In genomic region chrX:154356596-154356995, GRCh38 we compare ENCODE assay signal across 30 cellular contexts. TPM values are rescaled to one million over a fixed set of nuclear protein-coding genes. Genes with fewer than 3 reads are reported as not detected.
DNase-seq lines count a peak whose midpoint lies in the region; ATAC-seq, FAIRE-seq and TF ChIP-seq lines count a peak whose summit lies in the region.
"Had no signal": no experiment of that assay in that cellular context is flagged by ENCODE, and none has a peak within 500 bp of the region (broad histone marks: within the 10 kb centered on the region; RNA-seq: fewer than 3 reads in every experiment).

No MANE protein-coding gene starts in this region.

- peaks cover 6% of the 10 kb centered on the region for H3F3A ChIP-seq in GM23338 (replicated peaks; ENCODE audit: low read depth)

- peaks cover 21% of the 10 kb centered on the region for H3K36me3 ChIP-seq in GM23338 (ENCODE audit: insufficient read depth)
- peaks cover 98% of the 10 kb centered on the region; the same call in 2 of the 3 replicates for H3K36me3 ChIP-seq in K562 (ENCODE audit: control insufficient read depth, insufficient read depth, low read length)
- H3K36me3 ChIP-seq in rectal smooth muscle tissue (ENCODE audit: control insufficient read depth, insufficient read depth, low read length): peaks cover 55% of the 10 kb centered on the region

- H3K27me3 ChIP-seq in CD4-positive, alpha-beta T cell (ENCODE audit: control insufficient read depth, insufficient read depth, low read length): no peaks in the 10 kb centered on the region
- H3K27me3 ChIP-seq in GM23338 (ENCODE audit: insufficient read depth) (no peaks in the 10 kb centered on the region), K562 (ENCODE audit: control insufficient read depth in 2 of 2, insufficient read depth in 2 of 2, low read length in 2 of 2) (no peaks in the 10 kb centered on the region), rectal smooth muscle tissue (ENCODE audit: control insufficient read depth, insufficient read depth, low read length) (no peaks in the 10 kb centered on the region)
- H3K27me3 ChIP-seq: MG63, SJSA1, thyroid gland had no signal

- BruUV-seq in K562 (replicated peaks; lab: Mats Ljungman, UMichigan): no TSS peak

- TF ChIP-seq RAD21 in K562 (CRISPR knock-in tag; conservative IDR thresholded peaks at IDR 0.05 in 1 of 2, IDR thresholded peaks at IDR 0.05 in 1 of 2): no peak

- H2AFZ ChIP-seq in GM23338 (no peak overlapping the region), K562 (ENCODE audit: low read depth, low read length) (no peak overlapping the region)

- H3K4me1 ChIP-seq in GM23338 (ENCODE audit: insufficient read depth) (no peaks in the 10 kb centered on the region), K562 (replicated peaks in 1 of 2; ENCODE audit: control insufficient read depth in 2 of 2, insufficient read depth in 2 of 2, low read length in 2 of 2) (peaks cover 0 to 22% of the 10 kb centered on the region in 2 experiments; a peak in 1 of 5 replicates), rectal smooth muscle tissue (ENCODE audit: control insufficient read depth, insufficient read depth, low read length) (no peaks in the 10 kb centered on the region)
- H3K4me1 ChIP-seq: Caco-2, thyroid gland had no signal

- no peaks in the 10 kb centered on the region for H3K9me3 Mint-ChIP-seq in CD4-positive, alpha-beta T cell
- H3K9me3 Mint-ChIP-seq in GM23338: no peaks in the 10 kb centered on the region; the same call in 2 of the 3 replicates
- H3K9me3 Mint-ChIP-seq in activated naive CD4-positive, alpha-beta T cell treated with anti-CD3 and anti-CD28 coated beads for 36 hours: no peaks in the 10 kb centered on the region
- H3K9me3 Mint-ChIP-seq: activated T-cell treated with anti-CD3 and anti-CD28 coated beads, Interleukin-2, amount 50 U/mL, for 72 hours had no signal

- 0 out of 2 replicates have a peak, but pooled peaks cover under 1% of the 10 kb centered on the region for H3K79me2 ChIP-seq in GM23338 (replicated peaks; ENCODE audit: insufficient read depth)
- H3K79me2 ChIP-seq in K562 (ENCODE audit: control insufficient read depth, insufficient read depth, low read length): no peaks in the 10 kb centered on the region

- H3K27me3 Mint-ChIP-seq in CD4-positive, alpha-beta T cell: no peaks in the 10 kb centered on the region
- peaks cover 5% of the 10 kb centered on the region for H3K27me3 Mint-ChIP-seq in GM23338 (ENCODE audit: insufficient read depth, low read depth, poor library complexity)
- no peaks in the 10 kb centered on the region for H3K27me3 Mint-ChIP-seq in activated naive CD4-positive, alpha-beta T cell treated with anti-CD3 and anti-CD28 coated beads for 36 hours (ENCODE audit: low read depth)

- H3K4me2 ChIP-seq in GM23338 (no peak overlapping the region), K562 (ENCODE audit: insufficient read depth, low read length) (no peak overlapping the region)
- H3K4me2 ChIP-seq: BLaER1 treated with 17β-estradiol and CSF1 and Interleukin-3, amounts not matched to agents 10 nM and 100 nM had no signal

- FAIRE-seq in K562 (lab: Jason Lieb, UNC): no peak
- FAIRE-seq: bronchial epithelial cell, colon, HTR-8/SVneo, RCC 7860 had no signal

- H3K4me1 Mint-ChIP-seq in CD4-positive, alpha-beta T cell (ENCODE audit: low read depth): peaks cover 4% of the 10 kb centered on the region
- no peaks in the 10 kb centered on the region; the same call in 2 of the 3 replicates for H3K4me1 Mint-ChIP-seq in GM23338
- peaks cover 12% of the 10 kb centered on the region for H3K4me1 Mint-ChIP-seq in activated naive CD4-positive, alpha-beta T cell treated with anti-CD3 and anti-CD28 coated beads for 36 hours (ENCODE audit: low read depth)

- in situ Hi-C loops in K562 (cut with MboI): no loop called here

- CTCF ChIA-PET in CD4-positive, alpha-beta T cell (lab: Charles Lee): no interaction called here
- CTCF ChIA-PET in K562 (lab: Yijun Ruan, JAX; ENCODE audit: low intra/inter-chr PET ratio): no interaction called here
- CTCF ChIA-PET in activated naive CD4-positive, alpha-beta T cell treated with anti-CD3 and anti-CD28 coated beads for 36 hours (lab: Charles Lee): no interaction called here

- no peaks in the 10 kb centered on the region for H3K9me1 ChIP-seq in K562 (ENCODE audit: control insufficient read depth, insufficient read depth, low read length)

- no peak overlapping the region for H3K4me3 Mint-ChIP-seq in CD4-positive, alpha-beta T cell
- no peak overlapping the region for H3K4me3 Mint-ChIP-seq in GM23338
- no peak overlapping the region for H3K4me3 Mint-ChIP-seq in activated naive CD4-positive, alpha-beta T cell treated with anti-CD3 and anti-CD28 coated beads for 36 hours
- H3K4me3 Mint-ChIP-seq: activated T-cell treated with anti-CD3 and anti-CD28 coated beads, Interleukin-2, amount 50 U/mL, for 72 hours had no signal

- no peak overlapping the region for H3K9ac ChIP-seq in K562 (ENCODE audit: insufficient read depth in 1 of 2, low read depth in 2 of 2, low read length in 2 of 2)
- H3K9ac ChIP-seq in rectal smooth muscle tissue (ENCODE audit: low read length): no peak overlapping the region
- H3K9ac ChIP-seq: BLaER1 treated with 17β-estradiol and CSF1 and Interleukin-3, amounts not matched to agents 10 nM and 100 nM had no signal

- no peak for TF ChIP-seq POLR2A in K562 (conservative IDR thresholded peaks at IDR 0.05)

- DNase-seq in CD4-positive, alpha-beta T cell: no peak
- no peak for DNase-seq in GM23338 (ENCODE audit: low spot score)
- no peak for DNase-seq in K562 (ENCODE audit: extremely low read depth in 1 of 4, low spot score in 3 of 4)
- no peak for DNase-seq in SKM-1 (lab: John Stamatoyannopoulos, UW; ENCODE audit: unreplicated experiment)
- DNase-seq in posterior cingulate gyrus: no peak
- DNase-seq in activated naive CD4-positive, alpha-beta T cell treated with anti-CD3 and anti-CD28 coated beads for 36 hours: no peak
- DNase-seq: activated CD4-positive, CD25-positive, alpha-beta regulatory T cell treated with anti-CD3 and anti-CD28 coated beads, Interleukin-2, amount 50 U/mL, for 72 hours; activated naive CD4-positive, alpha-beta T cell treated with Interleukin-2 at 50 U/mL for 16 hours; activated T-cell treated with anti-CD3 and anti-CD28 coated beads, Interleukin-2, amount 50 U/mL, for 72 hours; amygdala; Caco-2; effector memory CD4-positive, alpha-beta T cell; head of caudate nucleus; KG1; kidney glomerular epithelial cell; MG63; NCI-H1105 treated with DMSO at 0.1 percent for 48 hours; NCI-H2029; NCI-H2227 treated with DMSO at 0.1 percent for 48 hours; NCI-H69; stimulated activated naive CD4-positive, alpha-beta T cell; thyroid gland had no signal

- no peak for TF ChIP-seq CTCF in CD4-positive, alpha-beta T cell (IDR thresholded peaks at IDR 0.05)
- TF ChIP-seq CTCF in GM23338 (conservative IDR thresholded peaks at IDR 0.05; ENCODE audit: low read depth in 2 of 2): no peak
- no peak for TF ChIP-seq CTCF in K562 (IDR thresholded peaks at IDR 0.05 in 2 of 3, conservative IDR thresholded peaks at IDR 0.05 in 1 of 3; ENCODE audit: insufficient read depth in 2 of 3, low read depth in 1 of 3, low read length in 3 of 3)

- no peak for ATAC-seq in CD4-positive, alpha-beta T cell (ENCODE audit: poor library complexity)
- ATAC-seq in GM23338 (no peak), K562 (no peak)
- ATAC-seq: activated T-cell treated with anti-CD3 and anti-CD28 coated beads, Interleukin-2, amount 50 U/mL, for 72 hours; sciatic nerve had no signal

- H3K9me2 ChIP-seq in GM23338 (ENCODE audit: insufficient read depth): no peaks in the 10 kb centered on the region

- H3K4me3 ChIP-seq in GM23338: no peak overlapping the region
- H3K4me3 ChIP-seq in K562: no peak overlapping the region
- no peak overlapping the region for H3K4me3 ChIP-seq in rectal smooth muscle tissue (ENCODE audit: low read length)
- H3K4me3 ChIP-seq: BLaER1 treated with 17β-estradiol and CSF1 and Interleukin-3, amounts not matched to agents 10 nM and 100 nM; MG63; SJSA1; thyroid gland had no signal

- H3K27ac ChIP-seq in CD4-positive, alpha-beta T cell (ENCODE audit: low read depth, low read length): no peak overlapping the region
- no peak overlapping the region for H3K27ac ChIP-seq in GM23338 (ENCODE audit: low read depth)
- no peak overlapping the region for H3K27ac ChIP-seq in K562 (ENCODE audit: extremely low read depth, low read depth, low read length)
- peak overlapping the region; percentile 72 for H3K27ac ChIP-seq in rectal smooth muscle tissue (ENCODE audit: low read depth, low read length)
- H3K27ac ChIP-seq: BLaER1 treated with 17β-estradiol and CSF1 and Interleukin-3, amounts not matched to agents 10 nM and 100 nM; SJSA1; thyroid gland had no signal

- H3K9me3 ChIP-seq in CD4-positive, alpha-beta T cell (ENCODE audit: control insufficient read depth, low read length): no peaks in the 10 kb centered on the region
- H3K9me3 ChIP-seq in K562 (replicated peaks; ENCODE audit: control insufficient read depth, insufficient read depth, low read depth, low read length): no peaks in the 10 kb centered on the region
- H3K9me3 ChIP-seq: Caco-2, MG63, SJSA1, thyroid gland had no signal

- H3K36me3 Mint-ChIP-seq in CD4-positive, alpha-beta T cell (ENCODE audit: low read depth): peaks cover 66% of the 10 kb centered on the region
- peaks cover 72% of the 10 kb centered on the region for H3K36me3 Mint-ChIP-seq in GM23338 (ENCODE audit: low read depth)
- H3K36me3 Mint-ChIP-seq in activated naive CD4-positive, alpha-beta T cell treated with anti-CD3 and anti-CD28 coated beads for 36 hours (ENCODE audit: low read depth): peaks cover 7% of the 10 kb centered on the region

- WGBS in K562 (ENCODE audit: insufficient coverage, low coverage, missing lambda C conversion rate): 94% methylated on average over 3 of the region's 13 CpGs

- peak overlapping the region; percentile 71 for H3K27ac Mint-ChIP-seq in CD4-positive, alpha-beta T cell
- H3K27ac Mint-ChIP-seq in GM23338: peak overlapping the region; percentile 31; the same call in 1 of the 2 replicates
- H3K27ac Mint-ChIP-seq in activated naive CD4-positive, alpha-beta T cell treated with anti-CD3 and anti-CD28 coated beads for 36 hours: no peak overlapping the region
- H3K27ac Mint-ChIP-seq: activated T-cell treated with anti-CD3 and anti-CD28 coated beads, Interleukin-2, amount 50 U/mL, for 72 hours had no signal

- POLR2A ChIA-PET in CD4-positive, alpha-beta T cell (lab: Charles Lee): interaction anchor here (0.9 kb wide), 1 partner anchor 13 kb away, joined by 3 read pairs; no protein-coding TSS in a partner anchor
- POLR2A ChIA-PET in K562 (lab: Yijun Ruan, JAX): interaction anchor here (0.7 to 1.8 kb wide), 3 partner anchors 12 to 453 kb away, joined by 4 to 5 read pairs (median 5); no protein-coding TSS in a partner anchor

- intact Hi-C loops in CD4-positive, alpha-beta T cell (cut with DNase I, micrococcal nuclease): no loop called here
- intact Hi-C loops in K562 (cut with micrococcal nuclease) (no loop called here), posterior cingulate gyrus (cut with DNase I) (no loop called here)
- intact Hi-C loops in activated naive CD4-positive, alpha-beta T cell treated with anti-CD3 and anti-CD28 coated beads for 36 hours (cut with micrococcal nuclease): no loop called here

- no peak for TF ChIP-seq EP300 in K562 (IDR thresholded peaks at IDR 0.05; ENCODE audit: low read length)

- H4K20me1 ChIP-seq in GM23338 (replicated peaks; ENCODE audit: insufficient read depth): no peaks in the 10 kb centered on the region
- H4K20me1 ChIP-seq in K562 (replicated peaks; ENCODE audit: control insufficient read depth, insufficient read depth, low read length): peaks cover 3% of the 10 kb centered on the region; the same call in 1 of the 2 replicates

RNA-seq across cellular contexts. Expression of gene FLNA, which starts 17.8 kb away (rescaled TPM):
- total RNA-seq in CD4-positive, alpha-beta T cell: 1,000 to 10,000 TPM; 1,012 to 1,022 TPM
- total RNA-seq in GM23338 (2014; rRNA removed; shearing (Covaris generic)): 1,228 and 1,445 TPM in 2 replicates
- polyA plus RNA-seq in GM23338 (2016; fragmentation: Nextera tagmentation; extraction: Ambion mirVana) (579 and 629 TPM in 2 replicates), K562 (2011; rRNA removed) (86.6 and 165 TPM in 2 replicates), K562 (2014; fragmentation: Illumina TruSeq; extraction: Trizol) (329 and 438 TPM in 2 replicates), K562 (2014; fragmentation: Nextera tagmentation; extraction: Ambion mirVana) (1 to 10 TPM; 6.2 to 6.8 TPM), K562 (2014; rRNA removed) (226 and 245 TPM in 2 replicates)
- 432 and 1,364 TPM in 2 replicates for total RNA-seq in K562 (2011; cell fraction: chromatin; rRNA removed; ENCODE audit: low replicate concordance)
- total RNA-seq in K562 (2011; cell fraction: nucleolus; rRNA removed): 816 and 818 TPM in 2 replicates
- total RNA-seq in K562 (2011; cell fraction: nucleoplasm; rRNA removed): 362 and 459 TPM in 2 replicates
- total RNA-seq in K562 (2014; rRNA removed) (554 and 803 TPM in 2 replicates), K562 (2014; rRNA removed; fragmentation: Illumina TruSeq; extraction: Trizol) (72.2 and 110 TPM in 2 replicates), K562 (2015; rRNA removed; fragmentation: Illumina TruSeq; extraction: Trizol) (135 and 162 TPM in 2 replicates), K562 (2021) (672 and 735 TPM in 2 replicates)
- polyA plus RNA-seq in K562 (2011; cell fraction: cytosol; rRNA removed): 122 and 183 TPM in 2 replicates
- 624 and 751 TPM in 2 replicates for polyA plus RNA-seq in K562 (2011; cell fraction: nucleus; rRNA removed)
- polyA plus RNA-seq in K562 (2012): 392 and 593 TPM in 2 replicates
- polyA minus RNA-seq in K562 (2011; rRNA and poly(A)+ RNA removed): 249 and 291 TPM in 2 replicates
- 522 and 767 TPM in 2 replicates for polyA minus RNA-seq in K562 (2011; cell fraction: cytosol; rRNA and poly(A)+ RNA removed)
- polyA minus RNA-seq in K562 (2011; cell fraction: nucleus; rRNA and poly(A)+ RNA removed): 248 and 324 TPM in 2 replicates
- total RNA-seq in activated naive CD4-positive, alpha-beta T cell treated with anti-CD3 and anti-CD28 coated beads for 36 hours: 100 to 1,000 TPM; 398 to 404 TPM

RNA-seq across cellular contexts. Expression of gene EMD, which starts 22.5 kb away (rescaled TPM):
- total RNA-seq in CD4-positive, alpha-beta T cell: 100 to 1,000 TPM; 164 to 178 TPM
- 76.0 and 78.6 TPM in 2 replicates for total RNA-seq in GM23338 (2014; rRNA removed; shearing (Covaris generic))
- 74.2 and 78.3 TPM in 2 replicates for polyA plus RNA-seq in GM23338 (2016; fragmentation: Nextera tagmentation; extraction: Ambion mirVana)
- 41.8 and 93.2 TPM in 2 replicates for total RNA-seq in K562 (2011; cell fraction: chromatin; rRNA removed; ENCODE audit: low replicate concordance)
- 88.9 and 97.4 TPM in 2 replicates for total RNA-seq in K562 (2011; cell fraction: nucleolus; rRNA removed)
- 70.5 and 73.6 TPM in 2 replicates for total RNA-seq in K562 (2011; cell fraction: nucleoplasm; rRNA removed)
- total RNA-seq in K562 (2014; rRNA removed): 32.9 and 36.2 TPM in 2 replicates
- 37.5 and 38.3 TPM in 2 replicates for total RNA-seq in K562 (2014; rRNA removed; fragmentation: Illumina TruSeq; extraction: Trizol)
- 61.9 and 67.8 TPM in 2 replicates for total RNA-seq in K562 (2015; rRNA removed; fragmentation: Illumina TruSeq; extraction: Trizol)
- 124 and 135 TPM in 2 replicates for total RNA-seq in K562 (2021)
- 77.4 and 81.2 TPM in 2 replicates for polyA plus RNA-seq in K562 (2011; rRNA removed)
- polyA plus RNA-seq in K562 (2011; cell fraction: cytosol; rRNA removed): 100.0 and 121 TPM in 2 replicates
- polyA plus RNA-seq in K562 (2011; cell fraction: nucleus; rRNA removed): 238 and 242 TPM in 2 replicates
- polyA plus RNA-seq in K562 (2012): 125 and 134 TPM in 2 replicates
- 177 and 206 TPM in 2 replicates for polyA plus RNA-seq in K562 (2014; fragmentation: Illumina TruSeq; extraction: Trizol)
- 1 to 10 TPM; 2.3 to 3.1 TPM for polyA plus RNA-seq in K562 (2014; fragmentation: Nextera tagmentation; extraction: Ambion mirVana)
- polyA plus RNA-seq in K562 (2014; rRNA removed): 86.7 and 110 TPM in 2 replicates
- polyA minus RNA-seq in K562 (2011; rRNA and poly(A)+ RNA removed): 24.0 and 43.3 TPM in 2 replicates
- 51.3 and 57.9 TPM in 2 replicates for polyA minus RNA-seq in K562 (2011; cell fraction: cytosol; rRNA and poly(A)+ RNA removed)
- polyA minus RNA-seq in K562 (2011; cell fraction: nucleus; rRNA and poly(A)+ RNA removed): 28.5 and 40.8 TPM in 2 replicates
- total RNA-seq in activated naive CD4-positive, alpha-beta T cell treated with anti-CD3 and anti-CD28 coated beads for 36 hours: 10 to 100 TPM; 62.7 to 70.0 TPM

RNA-seq across cellular contexts. Expression of gene RPL10, which starts 41.6 kb away (rescaled TPM):
- total RNA-seq in CD4-positive, alpha-beta T cell: 1,000 to 10,000 TPM; 5,036 to 5,204 TPM
- total RNA-seq in GM23338 (2014; rRNA removed; shearing (Covaris generic)): 3,338 and 4,929 TPM in 2 replicates
- polyA plus RNA-seq in GM23338 (2016; fragmentation: Nextera tagmentation; extraction: Ambion mirVana): 1,696 and 1,721 TPM in 2 replicates
- 652 and 1,355 TPM in 2 replicates for total RNA-seq in K562 (2011; cell fraction: chromatin; rRNA removed; ENCODE audit: low replicate concordance)
- 1,356 and 1,561 TPM in 2 replicates for total RNA-seq in K562 (2011; cell fraction: nucleolus; rRNA removed)
- total RNA-seq in K562 (2011; cell fraction: nucleoplasm; rRNA removed): 1,670 and 2,786 TPM in 2 replicates
- 4,111 and 4,705 TPM in 2 replicates for total RNA-seq in K562 (2014; rRNA removed)
- 3,682 and 4,010 TPM in 2 replicates for total RNA-seq in K562 (2014; rRNA removed; fragmentation: Illumina TruSeq; extraction: Trizol)
- total RNA-seq in K562 (2015; rRNA removed; fragmentation: Illumina TruSeq; extraction: Trizol): 3,735 and 3,774 TPM in 2 replicates
- total RNA-seq in K562 (2021): 4,299 and 4,408 TPM in 2 replicates
- polyA plus RNA-seq in K562 (2011; rRNA removed): 5,297 and 6,545 TPM in 2 replicates
- polyA plus RNA-seq in K562 (2011; cell fraction: cytosol; rRNA removed): 7,052 and 10,074 TPM in 2 replicates
- 3,562 and 5,028 TPM in 2 replicates for polyA plus RNA-seq in K562 (2011; cell fraction: nucleus; rRNA removed)
- polyA plus RNA-seq in K562 (2012): 5,208 and 8,851 TPM in 2 replicates
- 6,119 and 7,432 TPM in 2 replicates for polyA plus RNA-seq in K562 (2014; fragmentation: Illumina TruSeq; extraction: Trizol)
- polyA plus RNA-seq in K562 (2014; fragmentation: Nextera tagmentation; extraction: Ambion mirVana): 1,000 to 10,000 TPM; 5,014 to 7,600 TPM
- 6,193 and 7,323 TPM in 2 replicates for polyA plus RNA-seq in K562 (2014; rRNA removed)
- polyA minus RNA-seq in K562 (2011; rRNA and poly(A)+ RNA removed): 1,451 and 1,523 TPM in 2 replicates
- 1,578 and 1,804 TPM in 2 replicates for polyA minus RNA-seq in K562 (2011; cell fraction: cytosol; rRNA and poly(A)+ RNA removed)
- polyA minus RNA-seq in K562 (2011; cell fraction: nucleus; rRNA and poly(A)+ RNA removed): 368 and 622 TPM in 2 replicates
- 1,000 to 10,000 TPM; 3,331 to 3,466 TPM for total RNA-seq in activated naive CD4-positive, alpha-beta T cell treated with anti-CD3 and anti-CD28 coated beads for 36 hours

RNA-seq across cellular contexts. Expression of gene DNASE1L1, which starts 52.5 kb away (rescaled TPM):
- total RNA-seq in CD4-positive, alpha-beta T cell: 10 to 100 TPM; 16.0 to 18.4 TPM
- 16.0 and 16.1 TPM in 2 replicates for total RNA-seq in GM23338 (2014; rRNA removed; shearing (Covaris generic))
- polyA plus RNA-seq in GM23338 (2016; fragmentation: Nextera tagmentation; extraction: Ambion mirVana) (3.3 and 4.1 TPM in 2 replicates), K562 (2011; rRNA removed) (12.6 and 14.8 TPM in 2 replicates), K562 (2014; fragmentation: Illumina TruSeq; extraction: Trizol) (7.9 and 12.9 TPM in 2 replicates), K562 (2014; fragmentation: Nextera tagmentation; extraction: Ambion mirVana) (under 1 TPM; 0.73 to 0.74 TPM), K562 (2014; rRNA removed) (11.6 and 16.4 TPM in 2 replicates)
- 14.4 and 29.9 TPM in 2 replicates for total RNA-seq in K562 (2011; cell fraction: chromatin; rRNA removed; ENCODE audit: low replicate concordance)
- total RNA-seq in K562 (2011; cell fraction: nucleolus; rRNA removed): 32.4 and 37.9 TPM in 2 replicates
- 24.0 and 27.8 TPM in 2 replicates for total RNA-seq in K562 (2011; cell fraction: nucleoplasm; rRNA removed)
- total RNA-seq in K562 (2014; rRNA removed) (12.4 and 16.4 TPM in 2 replicates), K562 (2014; rRNA removed; fragmentation: Illumina TruSeq; extraction: Trizol) (5.7 and 5.9 TPM in 2 replicates), K562 (2015; rRNA removed; fragmentation: Illumina TruSeq; extraction: Trizol) (4.9 and 5.5 TPM in 2 replicates), K562 (2021) (10.9 and 11.2 TPM in 2 replicates)
- polyA plus RNA-seq in K562 (2011; cell fraction: cytosol; rRNA removed): 18.6 and 34.4 TPM in 2 replicates
- polyA plus RNA-seq in K562 (2011; cell fraction: nucleus; rRNA removed): 18.8 and 31.1 TPM in 2 replicates
- 14.5 and 24.0 TPM in 2 replicates for polyA plus RNA-seq in K562 (2012)
- 5.2 and 6.9 TPM in 2 replicates for polyA minus RNA-seq in K562 (2011; rRNA and poly(A)+ RNA removed)
- polyA minus RNA-seq in K562 (2011; cell fraction: cytosol; rRNA and poly(A)+ RNA removed): 8.1 and 9.3 TPM in 2 replicates
- polyA minus RNA-seq in K562 (2011; cell fraction: nucleus; rRNA and poly(A)+ RNA removed): 4.7 and 6.1 TPM in 2 replicates
- total RNA-seq in activated naive CD4-positive, alpha-beta T cell treated with anti-CD3 and anti-CD28 coated beads for 36 hours: 1 to 10 TPM; 7.9 to 9.0 TPM

RNA-seq across cellular contexts. Expression of gene TAFAZZIN, which starts 54.7 kb away (rescaled TPM):
- 10 to 100 TPM; 72.8 to 78.5 TPM for total RNA-seq in CD4-positive, alpha-beta T cell
- total RNA-seq in GM23338 (2014; rRNA removed; shearing (Covaris generic)): 36.0 and 43.3 TPM in 2 replicates
- 24.1 and 26.1 TPM in 2 replicates for polyA plus RNA-seq in GM23338 (2016; fragmentation: Nextera tagmentation; extraction: Ambion mirVana)
- 68.1 and 155 TPM in 2 replicates for total RNA-seq in K562 (2011; cell fraction: chromatin; rRNA removed; ENCODE audit: low replicate concordance)
- total RNA-seq in K562 (2011; cell fraction: nucleolus; rRNA removed): 126 and 130 TPM in 2 replicates
- 84.5 and 90.6 TPM in 2 replicates for total RNA-seq in K562 (2011; cell fraction: nucleoplasm; rRNA removed)
- 20.2 and 33.7 TPM in 2 replicates for total RNA-seq in K562 (2014; rRNA removed)
- total RNA-seq in K562 (2014; rRNA removed; fragmentation: Illumina TruSeq; extraction: Trizol): 10.7 and 11.3 TPM in 2 replicates
- 15.6 and 17.1 TPM in 2 replicates for total RNA-seq in K562 (2015; rRNA removed; fragmentation: Illumina TruSeq; extraction: Trizol)
- 29.6 and 32.2 TPM in 2 replicates for total RNA-seq in K562 (2021)
- 24.0 and 39.6 TPM in 2 replicates for polyA plus RNA-seq in K562 (2011; rRNA removed)
- polyA plus RNA-seq in K562 (2011; cell fraction: cytosol; rRNA removed): 24.2 and 26.2 TPM in 2 replicates
- 415 and 432 TPM in 2 replicates for polyA plus RNA-seq in K562 (2011; cell fraction: nucleus; rRNA removed)
- 21.3 and 52.8 TPM in 2 replicates for polyA plus RNA-seq in K562 (2012)
- 20.2 and 25.0 TPM in 2 replicates for polyA plus RNA-seq in K562 (2014; fragmentation: Illumina TruSeq; extraction: Trizol)
- under 1 TPM; 0.49 to 0.64 TPM for polyA plus RNA-seq in K562 (2014; fragmentation: Nextera tagmentation; extraction: Ambion mirVana)
- 33.6 and 40.7 TPM in 2 replicates for polyA plus RNA-seq in K562 (2014; rRNA removed)
- polyA minus RNA-seq in K562 (2011; rRNA and poly(A)+ RNA removed): 7.7 and 17.0 TPM in 2 replicates
- 8.3 and 13.7 TPM in 2 replicates for polyA minus RNA-seq in K562 (2011; cell fraction: cytosol; rRNA and poly(A)+ RNA removed)
- 45.6 and 52.2 TPM in 2 replicates for polyA minus RNA-seq in K562 (2011; cell fraction: nucleus; rRNA and poly(A)+ RNA removed)
- 10 to 100 TPM; 63.7 to 66.5 TPM for total RNA-seq in activated naive CD4-positive, alpha-beta T cell treated with anti-CD3 and anti-CD28 coated beads for 36 hours
